ENCODE assay signal across 2 cellular contexts in genomic region chrX:150548684-150549083, GRCh38.
TF ChIP-seq lines count a peak whose summit lies in the region.

No MANE protein-coding gene starts in this region.

TF ChIP-seq in endothelial cell of umbilical vein, 7 proteins besides CTCF, POLR2A, EP300 and RAD21:
- no peak for TF ChIP-seq POLR2AphosphoS5 (IDR thresholded peaks at IDR 0.05; ENCODE audit: insufficient read depth, low read depth, low read length)
- TF ChIP-seq EZH2 (IDR thresholded peaks at IDR 0.05; ENCODE audit: borderline replicate concordance, low read depth, low read length, severe bottlenecking) = no peak
- TF ChIP-seq JUN (IDR thresholded peaks at IDR 0.05; ENCODE audit: borderline replicate concordance, insufficient read depth, insufficient read length, low read depth) = no peak
- TF ChIP-seq GATA2 (IDR thresholded peaks at IDR 0.05; ENCODE audit: insufficient read depth, insufficient read length, low read depth, low read length) = no peak
- no peak for TF ChIP-seq FOS (IDR thresholded peaks at IDR 0.05; ENCODE audit: borderline replicate concordance, insufficient read depth, low read length)
- TF ChIP-seq MAX (IDR thresholded peaks at IDR 0.05; ENCODE audit: insufficient read depth, insufficient read length) = no peak
- TF ChIP-seq MYC (IDR thresholded peaks at IDR 0.05; ENCODE audit: low read depth, low read length) = no peak

TF ChIP-seq in GM23338, 12 proteins besides CTCF, POLR2A, EP300 and RAD21:
- no peak for TF ChIP-seq REST (IDR thresholded peaks at IDR 0.05; ENCODE audit: unreplicated experiment)
- no peak for TF ChIP-seq EZH2phosphoT487 (IDR thresholded peaks at IDR 0.05; ENCODE audit: unreplicated experiment)
- TF ChIP-seq ZNF462 (CRISPR knock-in tag; IDR thresholded peaks at IDR 0.05) = no peak
